In genomic region chr1:16996845-16997244, GRCh38 we compare ENCODE assay signal across 24 cellular contexts. TPM values are rescaled to one million over a fixed set of nuclear protein-coding genes. Genes with fewer than 3 reads are reported as not detected.
A peak's percentile ranks its signal among the peaks of the same experiment; 100 is the strongest.
DNase-seq lines count a peak whose midpoint lies in the region; ATAC-seq and TF ChIP-seq lines count a peak whose summit lies in the region.
"Had no signal": no experiment of that assay in that cellular context is flagged by ENCODE, and none has a peak within 500 bp of the region (broad histone marks: within the 10 kb centered on the region; RNA-seq: fewer than 3 reads in every experiment).

No MANE protein-coding gene starts in this region.

- no peak overlapping the region for H3K27ac ChIP-seq in SK-N-SH (ENCODE audit: low read depth in 2 of 2, low read length in 1 of 2)
- H3K27ac ChIP-seq in RWPE2 (ENCODE audit: poor library complexity, severe bottlenecking) = no peak overlapping the region
- H3K27ac ChIP-seq in osteoblast (ENCODE audit: low read depth, low read length) = no peak overlapping the region
- H3K27ac ChIP-seq in PC-3 (ENCODE audit: low read length) = no peak overlapping the region
- H3K27ac ChIP-seq: 22Rv1, BLaER1 had no signal

- CTCF ChIA-PET in SK-N-SH (lab: Yijun Ruan, JAX) (interaction anchor here (1.0 kb wide), 1 partner anchor 49 kb away, joined by 3 read pairs; no protein-coding TSS in a partner anchor), PC-3 (lab: Charles Lee) (no interaction called here)

- H4K20me1 ChIP-seq in SK-N-SH (ENCODE audit: insufficient read depth) (no peaks in the 10 kb centered on the region), osteoblast (ENCODE audit: insufficient read depth, low read length) (peaks cover 2% of the 10 kb centered on the region), PC-3 (ENCODE audit: low read length) (no peaks in the 10 kb centered on the region)
- H4K20me1 ChIP-seq: BLaER1 had no signal

- no peak for ATAC-seq in SK-N-SH treated with all-trans-retinoic acid at 6 μM for 48 hours
- no peak for ATAC-seq in RWPE2 (ENCODE audit: low read depth)
- ATAC-seq in PC-3 = no peak
- no peak for ATAC-seq in HG03139 (IDR thresholded peaks at IDR 0.05; ENCODE audit: unreplicated experiment)
- ATAC-seq: GM12878 had no signal

- H3K79me2 ChIP-seq in SK-N-SH (ENCODE audit: insufficient read depth) (no peaks in the 10 kb centered on the region), osteoblast (ENCODE audit: insufficient read depth, low read length) (no peaks in the 10 kb centered on the region), PC-3 (ENCODE audit: low read length) (no peaks in the 10 kb centered on the region)

- H3K4me2 ChIP-seq in SK-N-SH = no peak overlapping the region
- no peak overlapping the region for H3K4me2 ChIP-seq in osteoblast (ENCODE audit: insufficient read depth, low read length)
- no peak overlapping the region for H3K4me2 ChIP-seq in PC-3 (ENCODE audit: low read length)
- H3K4me2 ChIP-seq: BLaER1 had no signal

- H3K9ac ChIP-seq in SK-N-SH = no peak overlapping the region
- no peak overlapping the region for H3K9ac ChIP-seq in PC-3 (ENCODE audit: low read length)
- H3K9ac ChIP-seq: BLaER1 had no signal

- H3F3A ChIP-seq in SK-N-SH (replicated peaks; ENCODE audit: insufficient read depth) (peaks cover 6% of the 10 kb centered on the region), PC-3 (ENCODE audit: low read length, unreplicated experiment) (no peaks in the 10 kb centered on the region)

- H2AFZ ChIP-seq in SK-N-SH (ENCODE audit: low read depth) = no peak overlapping the region
- no peak overlapping the region for H2AFZ ChIP-seq in osteoblast (ENCODE audit: low read length)
- H2AFZ ChIP-seq in PC-3 (ENCODE audit: low read length) = no peak overlapping the region

- BruUV-seq in PC-3 (replicated peaks; lab: Mats Ljungman, UMichigan) = no TSS peak

- intact Hi-C loops in PC-3 (cut with micrococcal nuclease) = no loop called here

- peak; percentile 12 for DNase-seq in SK-N-SH
- peak; percentile 52 for DNase-seq in RWPE2 (ENCODE audit: low spot score)
- DNase-seq in osteoblast (ENCODE audit: insufficient read length, low spot score, missing footprints) = peak; percentile 54
- DNase-seq in PC-3 = no peak
- DNase-seq: ACHN; BE2C; C1 segment of cervical spinal cord; CD4-positive, alpha-beta memory T cell; CD4-positive, CD25-positive, alpha-beta regulatory T cell; CD8-positive, alpha-beta memory T cell; COR-L47; DMS 273 treated with DMSO at 0.1 percent for 48 hours; DMS153; DMS53; DMS79; DND-41; EL; GDM1 had no signal

- H3K36me3 ChIP-seq in SK-N-SH (replicated peaks in 1 of 2; ENCODE audit: control insufficient read depth in 1 of 2, insufficient read depth in 2 of 2, low read length in 1 of 2) (peaks cover 0 to 8% of the 10 kb centered on the region in 2 experiments), RWPE2 (ENCODE audit: low read depth) (peaks cover 19% of the 10 kb centered on the region), osteoblast (ENCODE audit: insufficient read depth, low read length) (peaks cover 28% of the 10 kb centered on the region), PC-3 (ENCODE audit: low read depth, low read length) (peaks cover 5% of the 10 kb centered on the region)
- H3K36me3 ChIP-seq: BE2C had no signal

- H3K9me2 ChIP-seq in SK-N-SH (no peaks in the 10 kb centered on the region), PC-3 (replicated peaks; ENCODE audit: low read length) (no peaks in the 10 kb centered on the region)

- no peak for TF ChIP-seq CTCF in SK-N-SH (IDR thresholded peaks at IDR 0.05)
- TF ChIP-seq CTCF in RWPE2 (IDR thresholded peaks at IDR 0.05; ENCODE audit: poor library complexity, severe bottlenecking) = no peak
- no peak for TF ChIP-seq CTCF in osteoblast (IDR thresholded peaks at IDR 0.05; ENCODE audit: extremely low read depth, low read depth, low read length)
- TF ChIP-seq CTCF in PC-3 (conservative IDR thresholded peaks at IDR 0.05; ENCODE audit: low read depth, low read length) = no peak

- H3K9me3 ChIP-seq in SK-N-SH = no peaks in the 10 kb centered on the region
- no peaks in the 10 kb centered on the region for H3K9me3 ChIP-seq in RWPE2 (ENCODE audit: severe bottlenecking)
- no peaks in the 10 kb centered on the region for H3K9me3 ChIP-seq in osteoblast (ENCODE audit: low read depth, low read length)
- no peaks in the 10 kb centered on the region for H3K9me3 ChIP-seq in PC-3 (ENCODE audit: low read length)
- H3K9me3 ChIP-seq: BE2C, BLaER1 had no signal

- H3K4me1 ChIP-seq in SK-N-SH (ENCODE audit: control insufficient read depth in 1 of 2, insufficient read depth in 2 of 2, low read depth in 1 of 2, low read length in 1 of 2) = no peaks in the 10 kb centered on the region
- no peaks in the 10 kb centered on the region for H3K4me1 ChIP-seq in RWPE2 (ENCODE audit: insufficient read depth, poor library complexity, severe bottlenecking)
- no peaks in the 10 kb centered on the region for H3K4me1 ChIP-seq in osteoblast (ENCODE audit: insufficient read depth, low read length)
- peaks cover 9% of the 10 kb centered on the region; the same call in 1 of the 2 replicates for H3K4me1 ChIP-seq in PC-3 (ENCODE audit: insufficient read depth, low read length)
- H3K4me1 ChIP-seq: BE2C had no signal

- TF ChIP-seq RAD21 in SK-N-SH (IDR thresholded peaks at IDR 0.05; ENCODE audit: low read length) = no peak

- H3K27me3 ChIP-seq in SK-N-SH (ENCODE audit: insufficient read depth) (no peaks in the 10 kb centered on the region), RWPE2 (ENCODE audit: insufficient read depth, poor library complexity, severe bottlenecking) (no peaks in the 10 kb centered on the region), osteoblast (ENCODE audit: insufficient read depth, low read length) (no peaks in the 10 kb centered on the region), PC-3 (ENCODE audit: low read length) (no peaks in the 10 kb centered on the region)
- H3K27me3 ChIP-seq: BE2C, BLaER1 had no signal

- no peak for TF ChIP-seq EP300 in SK-N-SH (IDR thresholded peaks at IDR 0.05; ENCODE audit: borderline replicate concordance in 1 of 2, low read depth in 1 of 2, low read length in 1 of 2)

- H3K4me3 ChIP-seq in SK-N-SH (ENCODE audit: low read depth in 2 of 2, low read length in 1 of 2) = no peak overlapping the region
- H3K4me3 ChIP-seq in RWPE2 (ENCODE audit: severe bottlenecking) = no peak overlapping the region
- no peak overlapping the region for H3K4me3 ChIP-seq in osteoblast (ENCODE audit: insufficient read depth, low read length)
- no peak overlapping the region for H3K4me3 ChIP-seq in PC-3 (ENCODE audit: low read length)
- H3K4me3 ChIP-seq: BLaER1, GM12878 had no signal

- 93% methylated on average over 8 of the region's 14 CpGs for WGBS in SK-N-SH (ENCODE audit: low lambda C conversion rate)

- POLR2A ChIA-PET in SK-N-SH (lab: Yijun Ruan, JAX) = no interaction called here
- POLR2A ChIA-PET in PC-3 (lab: Charles Lee; ENCODE audit: unreplicated experiment) = no interaction called here

TF ChIP-seq in SK-N-SH, 30 proteins besides CTCF, POLR2A, EP300 and RAD21 (continues in another document):
- TF ChIP-seq ELF1 (IDR thresholded peaks at IDR 0.05) = no peak
- TF ChIP-seq SIN3A (IDR thresholded peaks at IDR 0.05; ENCODE audit: borderline replicate concordance, low read depth, low read length) = no peak
- no peak for TF ChIP-seq TEAD4 (IDR thresholded peaks at IDR 0.05; ENCODE audit: borderline replicate concordance, insufficient read depth)
- TF ChIP-seq GATA2 (CRISPR knock-in tag; IDR thresholded peaks at IDR 0.05) = no peak
- TF ChIP-seq FOSL2 (IDR thresholded peaks at IDR 0.05; ENCODE audit: borderline replicate concordance, low read depth) = no peak
- no peak for TF ChIP-seq POLR2AphosphoS5 (IDR thresholded peaks at IDR 0.05; ENCODE audit: low read depth, low read length)
- no peak for TF ChIP-seq MEF2A (IDR thresholded peaks at IDR 0.05; ENCODE audit: borderline replicate concordance, low read depth)
- TF ChIP-seq NRF1 (IDR thresholded peaks at IDR 0.05; ENCODE audit: low read depth, low read length) = no peak
- TF ChIP-seq SMC3 (IDR thresholded peaks at IDR 0.05; ENCODE audit: low read depth, low read length) = no peak
- no peak for TF ChIP-seq CHD2 (IDR thresholded peaks at IDR 0.05; ENCODE audit: low read length, partially characterized antibody)

TF ChIP-seq in SK-N-SH treated with all-trans-retinoic acid at 6 μM for 48 hours, 23 proteins besides CTCF, POLR2A, EP300 and RAD21:
- TF ChIP-seq ZFP3 (CRISPR knock-in tag; IDR thresholded peaks at IDR 0.05) = no peak
- TF ChIP-seq ZNF70 (CRISPR knock-in tag; IDR thresholded peaks at IDR 0.05) = no peak
- no peak for TF ChIP-seq ZNF565 (CRISPR knock-in tag; conservative IDR thresholded peaks at IDR 0.05; ENCODE audit: low read depth)
- TF ChIP-seq PATZ1 (CRISPR knock-in tag; IDR thresholded peaks at IDR 0.05; ENCODE audit: borderline replicate concordance) = no peak
TF ChIP-seq in SK-N-SH treated with all-trans-retinoic acid at 6 μM for 48 hours: peak in this region for 0.

RNA-seq across cellular contexts. Expression of gene ATP13A2, which starts 14.9 kb away (rescaled TPM):
- 15.9 and 29.3 TPM in 2 replicates for polyA plus RNA-seq in SK-N-SH (2012; rRNA removed)
- polyA plus RNA-seq in SK-N-SH (2012; cell fraction: cytosol; rRNA removed) = 8.2 and 16.2 TPM in 2 replicates
- polyA plus RNA-seq in SK-N-SH (2012; cell fraction: nucleus; rRNA removed) = 36.8 and 62.9 TPM in 2 replicates
- total RNA-seq in osteoblast (30.6 and 34.4 TPM in 2 replicates), PC-3 (2014; rRNA removed) (48.4 and 51.9 TPM in 2 replicates)

RNA-seq across cellular contexts. Expression of gene MFAP2, which starts 16.4 kb away (rescaled TPM):
- 132 and 189 TPM in 2 replicates for polyA plus RNA-seq in SK-N-SH (2012; rRNA removed)
- 91.7 and 112 TPM in 2 replicates for polyA plus RNA-seq in SK-N-SH (2012; cell fraction: cytosol; rRNA removed)
- 237 and 364 TPM in 2 replicates for polyA plus RNA-seq in SK-N-SH (2012; cell fraction: nucleus; rRNA removed)
- total RNA-seq in osteoblast (61.2 and 72.2 TPM in 2 replicates), PC-3 (2014; rRNA removed) (1.8 and 3.1 TPM in 2 replicates)
- total RNA-seq: CD4-positive, alpha-beta memory T cell; CD4-positive, CD25-positive, alpha-beta regulatory T cell; CD8-positive, alpha-beta memory T cell; GM12878 had no signal
- polyA plus RNA-seq: CD14-positive monocyte; CD4-positive, alpha-beta memory T cell; CD4-positive, CD25-positive, alpha-beta regulatory T cell had no signal

RNA-seq across cellular contexts. Expression of gene SDHB, which starts 57.0 kb away (rescaled TPM):
- polyA plus RNA-seq in SK-N-SH (2012; rRNA removed) = 128 and 139 TPM in 2 replicates
- polyA plus RNA-seq in SK-N-SH (2012; cell fraction: cytosol; rRNA removed) = 141 and 150 TPM in 2 replicates
- polyA plus RNA-seq in SK-N-SH (2012; cell fraction: nucleus; rRNA removed) = 65.8 and 77.3 TPM in 2 replicates
- 87.6 and 87.8 TPM in 2 replicates for total RNA-seq in osteoblast
- total RNA-seq in PC-3 (2014; rRNA removed) = 283 and 336 TPM in 2 replicates

Comparison
In these comparisons a context has a peak if more than half of its experiments do, and no peak if none do; other contexts are left out.
1. RNA of gene MFAP2, which starts 16.4 kb away (total RNA-seq): 61.2 to 72.2 TPM in osteoblast; 1.8 to 3.1 TPM in PC-3; every median in the first group is over 10 times any median in the second.